Comparison of ENCODE assay signal across 20 cellular contexts in the genomic region with DNA sequence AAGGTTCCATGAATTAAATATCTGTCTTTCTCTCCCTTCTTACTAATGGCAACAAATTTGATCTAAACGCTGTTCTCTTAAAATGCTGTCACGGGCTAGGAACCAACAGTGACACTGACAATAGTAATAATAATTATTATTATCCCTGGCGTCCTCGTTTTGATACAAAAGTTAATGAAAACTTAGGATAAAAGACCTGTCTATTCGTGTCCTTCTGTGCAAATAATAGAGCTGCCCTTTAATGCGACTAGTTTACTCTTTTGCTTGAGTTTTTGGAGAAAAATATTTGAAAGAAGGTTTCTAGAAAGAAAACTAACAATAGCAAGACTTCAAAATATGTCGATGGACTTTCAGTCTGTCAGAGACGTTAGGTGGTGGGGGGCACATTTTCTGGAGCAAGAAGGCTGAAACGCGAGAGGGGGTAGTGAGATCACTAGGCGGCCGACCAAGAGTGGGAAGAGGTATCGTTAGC. TPM values are rescaled to one million over a fixed set of nuclear protein-coding genes. Genes with fewer than 3 reads are reported as not detected.
A peak's percentile ranks its signal among the peaks of the same experiment; 100 is the strongest.
DNase-seq lines count a peak whose midpoint lies in the region; ATAC-seq and TF ChIP-seq lines count a peak whose summit lies in the region.
"Had no signal": no experiment of that assay in that cellular context is flagged by ENCODE, and none has a peak within 500 bp of the region (broad histone marks: within the 10 kb centered on the region; RNA-seq: fewer than 3 reads in every experiment).

No MANE protein-coding gene starts in this region.

- 12% methylated on average over 13 of the region's 13 CpGs for WGBS in esophagus muscularis mucosa

- H3K4me3 Mint-ChIP-seq in activated CD8-positive, alpha-beta memory T cell treated with anti-CD3 and anti-CD28 coated beads, Interleukin-2, amount 10 ng/mL, durations not matched to agents 7 days and 5 days: no peak overlapping the region
- H3K4me3 Mint-ChIP-seq in type B pancreatic cell: peak overlapping the region; percentile 80
- no peak overlapping the region for H3K4me3 Mint-ChIP-seq in activated naive CD4-positive, alpha-beta T cell treated with anti-CD3 and anti-CD28 coated beads, Interleukin-2, amount 10 ng/mL, durations not matched to agents 7 days and 5 days
- H3K4me3 Mint-ChIP-seq: dendritic cell treated with granulocyte-macrophage colony-stimulating factor and Interleukin-4, amounts not matched to agents 40 ng/mL and 50 ng/mL, for 4 days had no signal

- H3K27ac Mint-ChIP-seq in activated CD8-positive, alpha-beta memory T cell treated with anti-CD3 and anti-CD28 coated beads, Interleukin-2, amount 10 ng/mL, durations not matched to agents 7 days and 5 days: peak overlapping the region; percentile 2
- H3K27ac Mint-ChIP-seq in type B pancreatic cell: no peak overlapping the region
- no peak overlapping the region for H3K27ac Mint-ChIP-seq in activated naive CD4-positive, alpha-beta T cell treated with anti-CD3 and anti-CD28 coated beads, Interleukin-2, amount 10 ng/mL, durations not matched to agents 7 days and 5 days
- H3K27ac Mint-ChIP-seq: dendritic cell treated with granulocyte-macrophage colony-stimulating factor and Interleukin-4, amounts not matched to agents 40 ng/mL and 50 ng/mL, for 4 days had no signal

- H3K27ac ChIP-seq in esophagus muscularis mucosa (replicated peaks in 1 of 4) (no peak overlapping the region), neural cell (ENCODE audit: low read length) (no peak overlapping the region)
- H3K27ac ChIP-seq: BLaER1 treated with 17β-estradiol and CSF1 and Interleukin-3, amounts not matched to agents 10 nM and 100 nM; right lobe of liver had no signal

- H3K36me3 ChIP-seq in esophagus muscularis mucosa: no peaks in the 10 kb centered on the region
- no peaks in the 10 kb centered on the region for H3K36me3 ChIP-seq in neural cell (ENCODE audit: insufficient read depth, low read length)
- H3K36me3 ChIP-seq: BLaER1 treated with 17β-estradiol and CSF1 and Interleukin-3, amounts not matched to agents 10 nM and 100 nM; HAP-1; right lobe of liver had no signal

- TF ChIP-seq CTCF in esophagus muscularis mucosa (IDR thresholded peaks at IDR 0.05) (no peak), neural cell (IDR thresholded peaks at IDR 0.05; ENCODE audit: poor library complexity, severe bottlenecking) (no peak), type B pancreatic cell (conservative IDR thresholded peaks at IDR 0.05) (no peak)

- H3K9me3 ChIP-seq in esophagus muscularis mucosa (no peaks in the 10 kb centered on the region), neural cell (ENCODE audit: low read length) (no peaks in the 10 kb centered on the region)
- H3K9me3 ChIP-seq: HAP-1, right lobe of liver had no signal

- no peak for DNase-seq in activated CD8-positive, alpha-beta memory T cell treated with anti-CD3 and anti-CD28 coated beads, Interleukin-2, amount 10 ng/mL, durations not matched to agents 7 days and 5 days
- DNase-seq in activated CD8-positive, alpha-beta memory T cell treated with anti-CD3 and anti-CD28 coated beads, Interleukin-2, amount 50 U/mL, for 48 hours: no peak
- DNase-seq in esophagus muscularis mucosa (ENCODE audit: extremely low spot score): no peak
- DNase-seq in type B pancreatic cell (ENCODE audit: extremely low spot score, unreplicated experiment): no peak
- DNase-seq in activated naive CD4-positive, alpha-beta T cell treated with anti-CD3 and anti-CD28 coated beads, Interleukin-2, amount 10 ng/mL, durations not matched to agents 7 days and 5 days: no peak
- no peak for DNase-seq in ACHN
- DNase-seq: activated naive CD4-positive, alpha-beta T cell treated with anti-CD3 and anti-CD28 coated beads, Interleukin-2, amount 50 U/mL, for 16 hours; occipital lobe; substantia nigra had no signal

- H3K36me3 Mint-ChIP-seq in activated CD8-positive, alpha-beta memory T cell treated with anti-CD3 and anti-CD28 coated beads, Interleukin-2, amount 10 ng/mL, durations not matched to agents 7 days and 5 days: peaks cover 1% of the 10 kb centered on the region
- H3K36me3 Mint-ChIP-seq in type B pancreatic cell: no peaks in the 10 kb centered on the region
- H3K36me3 Mint-ChIP-seq in activated naive CD4-positive, alpha-beta T cell treated with anti-CD3 and anti-CD28 coated beads, Interleukin-2, amount 10 ng/mL, durations not matched to agents 7 days and 5 days: peaks cover 2% of the 10 kb centered on the region

- intact Hi-C loops in esophagus muscularis mucosa (cut with DNase I): no loop called here

- no peaks in the 10 kb centered on the region for H4K20me1 ChIP-seq in neural cell (ENCODE audit: insufficient read depth)
- H4K20me1 ChIP-seq: BLaER1 treated with 17β-estradiol and CSF1 and Interleukin-3, amounts not matched to agents 10 nM and 100 nM had no signal

- H3K4me3 ChIP-seq in esophagus muscularis mucosa (peak overlapping the region; percentile 39 to 54 (median 42)), neural cell (ENCODE audit: low read length) (peak overlapping the region; percentile 69)
- H3K4me3 ChIP-seq: BLaER1 treated with 17β-estradiol and CSF1 and Interleukin-3, amounts not matched to agents 10 nM and 100 nM; HAP-1 had no signal

- TF ChIP-seq EP300 in esophagus muscularis mucosa (IDR thresholded peaks at IDR 0.05): no peak
- no peak for TF ChIP-seq EP300 in neural cell (conservative IDR thresholded peaks at IDR 0.05; ENCODE audit: poor library complexity, severe bottlenecking)

- TF ChIP-seq RAD21 in neural cell (conservative IDR thresholded peaks at IDR 0.05): no peak

- H3K9me3 Mint-ChIP-seq in activated CD8-positive, alpha-beta memory T cell treated with anti-CD3 and anti-CD28 coated beads, Interleukin-2, amount 10 ng/mL, durations not matched to agents 7 days and 5 days (ENCODE audit: low read depth): no peaks in the 10 kb centered on the region
- no peaks in the 10 kb centered on the region for H3K9me3 Mint-ChIP-seq in type B pancreatic cell
- no peaks in the 10 kb centered on the region for H3K9me3 Mint-ChIP-seq in activated naive CD4-positive, alpha-beta T cell treated with anti-CD3 and anti-CD28 coated beads, Interleukin-2, amount 10 ng/mL, durations not matched to agents 7 days and 5 days
- H3K9me3 Mint-ChIP-seq: dendritic cell treated with granulocyte-macrophage colony-stimulating factor and Interleukin-4, amounts not matched to agents 40 ng/mL and 50 ng/mL, for 4 days had no signal

- no peak for ATAC-seq in activated CD8-positive, alpha-beta memory T cell treated with anti-CD3 and anti-CD28 coated beads, Interleukin-2, amount 10 ng/mL, durations not matched to agents 7 days and 5 days
- no peak for ATAC-seq in GM19452 (IDR thresholded peaks at IDR 0.05; ENCODE audit: unreplicated experiment)

- H3K27me3 Mint-ChIP-seq in activated CD8-positive, alpha-beta memory T cell treated with anti-CD3 and anti-CD28 coated beads, Interleukin-2, amount 10 ng/mL, durations not matched to agents 7 days and 5 days: peaks cover 89% of the 10 kb centered on the region
- H3K27me3 Mint-ChIP-seq in type B pancreatic cell: peaks cover 97% of the 10 kb centered on the region
- peaks cover 94% of the 10 kb centered on the region for H3K27me3 Mint-ChIP-seq in activated naive CD4-positive, alpha-beta T cell treated with anti-CD3 and anti-CD28 coated beads, Interleukin-2, amount 10 ng/mL, durations not matched to agents 7 days and 5 days

- H3F3A ChIP-seq in neural cell (ENCODE audit: insufficient read depth, low read length, poor library complexity, severe bottlenecking): no peaks in the 10 kb centered on the region

- H3K27me3 ChIP-seq in esophagus muscularis mucosa (peaks cover 4 to 98% (median 65%) of the 10 kb centered on the region in 4 donors), neural cell (ENCODE audit: insufficient read depth, low read depth, low read length) (peaks cover 100% of the 10 kb centered on the region)

- CTCF ChIA-PET in activated CD8-positive, alpha-beta memory T cell treated with anti-CD3 and anti-CD28 coated beads, Interleukin-2, amount 10 ng/mL, durations not matched to agents 7 days and 5 days (lab: Charles Lee): no interaction called here
- CTCF ChIA-PET in activated naive CD4-positive, alpha-beta T cell treated with anti-CD3 and anti-CD28 coated beads, Interleukin-2, amount 10 ng/mL, durations not matched to agents 7 days and 5 days (lab: Charles Lee): no interaction called here

- no peak overlapping the region for H2AFZ ChIP-seq in neural cell (ENCODE audit: low read depth, low read length)

- no peaks in the 10 kb centered on the region for H3K79me2 ChIP-seq in neural cell (replicated peaks; ENCODE audit: insufficient read depth, low read length)

- H3K4me2 ChIP-seq in neural cell (ENCODE audit: low read length): peak overlapping the region; percentile 66
- H3K4me2 ChIP-seq: BLaER1 treated with 17β-estradiol and CSF1 and Interleukin-3, amounts not matched to agents 10 nM and 100 nM had no signal

- no peak overlapping the region for H3K9ac ChIP-seq in neural cell (ENCODE audit: low read length)
- H3K9ac ChIP-seq: BLaER1 treated with 17β-estradiol and CSF1 and Interleukin-3, amounts not matched to agents 10 nM and 100 nM had no signal

- no peaks in the 10 kb centered on the region for H3K9me2 ChIP-seq in neural cell (ENCODE audit: insufficient read depth, low read length)

- in situ Hi-C loops in ACHN (cut with HindIII; ENCODE audit: low pct_ligation_motif_present, low pct_unique_long_range_greater_than_20kb, low sequenced_read_pairs): no loop called here

- peaks cover 22 to 37% (median 33%) of the 10 kb centered on the region in 4 donors for H3K4me1 ChIP-seq in esophagus muscularis mucosa
- H3K4me1 ChIP-seq: HAP-1 had no signal

- no peak for TF ChIP-seq POLR2A in esophagus muscularis mucosa (IDR thresholded peaks at IDR 0.05; ENCODE audit: low read depth)

- peaks cover 14% of the 10 kb centered on the region for H3K4me1 Mint-ChIP-seq in activated CD8-positive, alpha-beta memory T cell treated with anti-CD3 and anti-CD28 coated beads, Interleukin-2, amount 10 ng/mL, durations not matched to agents 7 days and 5 days
- H3K4me1 Mint-ChIP-seq in type B pancreatic cell (ENCODE audit: unreplicated experiment): peaks cover 4% of the 10 kb centered on the region
- H3K4me1 Mint-ChIP-seq in activated naive CD4-positive, alpha-beta T cell treated with anti-CD3 and anti-CD28 coated beads, Interleukin-2, amount 10 ng/mL, durations not matched to agents 7 days and 5 days: peaks cover 12% of the 10 kb centered on the region

TF ChIP-seq in neural cell, 6 proteins besides CTCF, POLR2A, EP300 and RAD21:
- TF ChIP-seq POLR2AphosphoS5 (IDR thresholded peaks at IDR 0.05) (peak; percentile 65), SMC3 (conservative IDR thresholded peaks at IDR 0.05; ENCODE audit: poor library complexity) (no peak)
TF ChIP-seq in neural cell: peak in this region for 1.

RNA-seq across cellular contexts. Expression of gene VGLL2, which starts 4.3 kb away (rescaled TPM):
- not detected for total RNA-seq in activated CD8-positive, alpha-beta memory T cell treated with anti-CD3 and anti-CD28 coated beads, Interleukin-2, amount 10 ng/mL, durations not matched to agents 7 days and 5 days
- total RNA-seq in esophagus muscularis mucosa: not detected
- polyA plus RNA-seq in neural cell: not detected in 2 replicates
- polyA minus RNA-seq in neural cell: not detected in 2 replicates
- total RNA-seq in type B pancreatic cell (ENCODE audit: low replicate concordance): 0.31 and 3.0 TPM in 2 replicates
- total RNA-seq: A172, epithelial cell of proximal tubule, glomerular endothelial cell, HT1080, occipital lobe, right lobe of liver had no signal
- polyA plus RNA-seq: keratinocyte had no signal
